In the genomic region with DNA sequence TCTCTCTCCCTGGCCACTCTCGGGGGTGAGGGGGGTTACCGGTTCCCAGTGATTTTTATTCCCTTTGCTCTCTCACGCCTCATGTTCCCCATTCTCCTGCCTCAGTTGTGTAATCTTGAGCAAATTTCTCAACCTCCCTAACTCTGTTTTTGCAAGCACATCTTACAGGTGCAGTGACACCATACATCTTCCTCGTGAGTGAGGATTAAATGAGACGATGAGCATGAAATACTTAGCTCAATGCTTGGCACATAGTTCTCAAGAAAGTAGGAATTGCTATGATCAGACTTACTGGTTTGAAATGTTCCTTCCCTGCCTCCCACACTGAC, we compare ENCODE assay signal across 8 cellular contexts. TPM values are rescaled to one million over a fixed set of nuclear protein-coding genes. Genes with fewer than 3 reads are reported as not detected.
DNase-seq lines count a peak whose midpoint lies in the region; ATAC-seq and TF ChIP-seq lines count a peak whose summit lies in the region.

No MANE protein-coding gene starts in this region.

- H3K4me1 ChIP-seq in CD4-positive, CD25-positive, alpha-beta regulatory T cell (ENCODE audit: control insufficient read depth, insufficient read depth, low read length, poor library complexity, severe bottlenecking), result peaks cover 51% of the 10 kb centered on the region
- H3K4me1 ChIP-seq in KMS-11 (ENCODE audit: low read depth, poor library complexity, severe bottlenecking) (no peaks in the 10 kb centered on the region), parathyroid adenoma (no peaks in the 10 kb centered on the region)

- H2AFZ ChIP-seq in KMS-11 (ENCODE audit: low read depth) (peak overlapping the region; percentile 5; the same call in 1 of the 2 replicates), parathyroid adenoma (peak overlapping the region; percentile 74)

- H3K4me2 ChIP-seq in KMS-11 (no peak overlapping the region), parathyroid adenoma (ENCODE audit: low read length) (peak overlapping the region; percentile 83)

- H3K9me3 Mint-ChIP-seq in CD4-positive, CD25-positive, alpha-beta regulatory T cell, result peaks cover 0 to 2% (median 0%) of the 10 kb centered on the region in 7 donors

- peak overlapping the region; percentile 43 to 92 (median 84) for H3K4me3 Mint-ChIP-seq in CD4-positive, CD25-positive, alpha-beta regulatory T cell

- H3K4me3 ChIP-seq in CD4-positive, CD25-positive, alpha-beta regulatory T cell (ENCODE audit: low read depth, low read length), result peak overlapping the region; percentile 90
- H3K4me3 ChIP-seq in KMS-11 (IDR thresholded peaks at IDR 0.05; ENCODE audit: insufficient read depth, low read depth, low read length) (no peak overlapping the region), dorsolateral prefrontal cortex (peak overlapping the region in 57 of 59 donors; percentile 16 to 62 (median 44)), parathyroid adenoma (ENCODE audit: low read depth, low read length) (no peak overlapping the region)

- H3K4me1 Mint-ChIP-seq in CD4-positive, CD25-positive, alpha-beta regulatory T cell, result peaks cover 18 to 53% (median 37%) of the 10 kb centered on the region in 4 donors

- H3K79me2 ChIP-seq in KMS-11 (ENCODE audit: insufficient read depth, low read depth) (no peaks in the 10 kb centered on the region), parathyroid adenoma (no peaks in the 10 kb centered on the region)

- intact Hi-C loops in dorsolateral prefrontal cortex (cut with DNase I), result no loop called here

- H3K27me3 ChIP-seq in CD4-positive, CD25-positive, alpha-beta regulatory T cell (ENCODE audit: control insufficient read depth, insufficient read depth, low read length), result no peaks in the 10 kb centered on the region
- H3K27me3 ChIP-seq in KMS-11 (ENCODE audit: insufficient read depth, low read depth), result no peaks in the 10 kb centered on the region
- peaks cover 0 to 8% (median 0%) of the 10 kb centered on the region in 45 donors for H3K27me3 ChIP-seq in dorsolateral prefrontal cortex
- H3K27me3 ChIP-seq in parathyroid adenoma (ENCODE audit: control insufficient read depth, insufficient read depth, low read length), result no peaks in the 10 kb centered on the region

- no peak for TF ChIP-seq CTCF in KMS-11 (conservative IDR thresholded peaks at IDR 0.05; ENCODE audit: low read depth, low read length)
- TF ChIP-seq CTCF in dorsolateral prefrontal cortex (IDR thresholded peaks at IDR 0.05 in 54 of 56, conservative IDR thresholded peaks at IDR 0.05 in 2 of 56; ENCODE audit: low read depth in 1 of 56, partially characterized antibody in 56 of 56), result peak in 1 of 56 donors; percentile 0
- TF ChIP-seq CTCF in parathyroid adenoma (IDR thresholded peaks at IDR 0.05), result no peak

- no peaks in the 10 kb centered on the region for H3K36me3 Mint-ChIP-seq in CD4-positive, CD25-positive, alpha-beta regulatory T cell

- H4K20me1 ChIP-seq in KMS-11 (ENCODE audit: insufficient read depth), result no peaks in the 10 kb centered on the region

- no peaks in the 10 kb centered on the region for H3K36me3 ChIP-seq in CD4-positive, CD25-positive, alpha-beta regulatory T cell (ENCODE audit: control insufficient read depth, insufficient read depth, low read length)
- H3K36me3 ChIP-seq in KMS-11 (ENCODE audit: insufficient read depth) (no peaks in the 10 kb centered on the region), parathyroid adenoma (ENCODE audit: control insufficient read depth, insufficient read depth, low read length) (no peaks in the 10 kb centered on the region)

- H3K27ac ChIP-seq in CD4-positive, CD25-positive, alpha-beta regulatory T cell (ENCODE audit: insufficient read depth, low read length, poor library complexity, severe bottlenecking), result peak overlapping the region; percentile 55
- H3K27ac ChIP-seq in KMS-11, result no peak overlapping the region
- H3K27ac ChIP-seq in dorsolateral prefrontal cortex, result peak overlapping the region in 39 of 59 donors; percentile 6 to 80 (median 54)
- no peak overlapping the region for H3K27ac ChIP-seq in parathyroid adenoma

- no peak for DNase-seq in CD4-positive, CD25-positive, alpha-beta regulatory T cell
- DNase-seq in dorsolateral prefrontal cortex (no peak), AG08396 (ENCODE audit: low spot score) (no peak), NCI-H2171 treated with DMSO at 0.1 percent for 48 hours (lab: John Stamatoyannopoulos, UW) (no peak), HUDEP-2 (lab: John Stamatoyannopoulos, UW; ENCODE audit: unreplicated experiment in 76 of 76) (no peak)

- H3K27ac Mint-ChIP-seq in CD4-positive, CD25-positive, alpha-beta regulatory T cell, result peak overlapping the region in 2 of 3 donors; percentile 90 to 94

- no peaks in the 10 kb centered on the region for H3K9me3 ChIP-seq in CD4-positive, CD25-positive, alpha-beta regulatory T cell (ENCODE audit: control insufficient read depth in 2 of 2, low read length in 2 of 2)
- no peaks in the 10 kb centered on the region for H3K9me3 ChIP-seq in parathyroid adenoma (ENCODE audit: control insufficient read depth, low read length)

- H3K27me3 Mint-ChIP-seq in CD4-positive, CD25-positive, alpha-beta regulatory T cell, result peaks cover 5% of the 10 kb centered on the region

- no peak overlapping the region for H3K9ac ChIP-seq in KMS-11
- H3K9ac ChIP-seq in parathyroid adenoma, result no peak overlapping the region

- no peak for ATAC-seq in CD4-positive, CD25-positive, alpha-beta regulatory T cell (ENCODE audit: low read depth in 2 of 2)
- ATAC-seq in HG03439 (IDR thresholded peaks at IDR 0.05; ENCODE audit: unreplicated experiment), result no peak

RNA-seq across cellular contexts. Expression of a gene that starts 2.0 kb away (rescaled TPM):
- total RNA-seq in CD4-positive, CD25-positive, alpha-beta regulatory T cell, result 30.9 TPM
- 10 to 100 TPM; 10.3 to 35.6 (median 23.0) TPM for polyA plus RNA-seq in CD4-positive, CD25-positive, alpha-beta regulatory T cell
- under 1 TPM in 15 of 120 experiments, not detected in 105; 0.08 to 0.41 (median 0.23) TPM for total RNA-seq in dorsolateral prefrontal cortex

RNA-seq across cellular contexts. Expression of a gene that starts 18.8 kb away (rescaled TPM):
- total RNA-seq in CD4-positive, CD25-positive, alpha-beta regulatory T cell, result 150 TPM
- 100 to 1,000 TPM; 453 to 527 (median 478) TPM for polyA plus RNA-seq in CD4-positive, CD25-positive, alpha-beta regulatory T cell
- 100 to 1,000 TPM; 184 to 358 (median 294) TPM for total RNA-seq in dorsolateral prefrontal cortex

Comparison
In these comparisons a context has a peak if more than half of its experiments do, and no peak if none do; other contexts are left out.
1. H3K27ac ChIP-seq: peak in CD4-positive, CD25-positive, alpha-beta regulatory T cell (single experiment) and dorsolateral prefrontal cortex (39 of 59); none in KMS-11 (single experiment) and parathyroid adenoma (single experiment).
2. H3K4me3 ChIP-seq: peak in CD4-positive, CD25-positive, alpha-beta regulatory T cell (single experiment) and dorsolateral prefrontal cortex (57 of 59); none in KMS-11 (single experiment) and parathyroid adenoma (single experiment).
3. RNA of a gene that starts 2.0 kb away (total RNA-seq): 30.9 TPM in CD4-positive, CD25-positive, alpha-beta regulatory T cell (single experiment); 0.08 to 0.41 TPM in dorsolateral prefrontal cortex; every median in the first group is over 10 times any median in the second.